In genomic region chr12:57522887-57523705, GRCh38 we compare ENCODE assay signal across 1 cellular context.
TF ChIP-seq lines count a peak whose summit lies in the region.

No MANE protein-coding gene starts in this region.

TF ChIP-seq in GM23338, 12 proteins besides CTCF, POLR2A, EP300 and RAD21 (continued from another document):
- no peak for TF ChIP-seq ZNF462 (CRISPR knock-in tag; IDR thresholded peaks at IDR 0.05)
- no peak for TF ChIP-seq ETS1 (IDR thresholded peaks at IDR 0.05)
- no peak for TF ChIP-seq POLR2AphosphoS5 (IDR thresholded peaks at IDR 0.05; ENCODE audit: low read depth)
- no peak for TF ChIP-seq EZH2 (IDR thresholded peaks at IDR 0.05; ENCODE audit: low read depth, unreplicated experiment)
- no peak for TF ChIP-seq NANOG (IDR thresholded peaks at IDR 0.05; ENCODE audit: borderline replicate concordance)
- TF ChIP-seq STAT1 (IDR thresholded peaks at IDR 0.05; ENCODE audit: unreplicated experiment), result no peak
- TF ChIP-seq EZH2phosphoT487 (IDR thresholded peaks at IDR 0.05; ENCODE audit: unreplicated experiment), result no peak
- TF ChIP-seq JUNB (IDR thresholded peaks at IDR 0.05; ENCODE audit: unreplicated experiment), result no peak
- no peak for TF ChIP-seq REST (IDR thresholded peaks at IDR 0.05; ENCODE audit: unreplicated experiment)
